Comparison of ENCODE assay signal across 8 cellular contexts in genomic region chr22:24521791-24522245, GRCh38. TPM values are rescaled to one million over a fixed set of nuclear protein-coding genes. Genes with fewer than 3 reads are reported as not detected.
DNase-seq lines count a peak whose midpoint lies in the region; ATAC-seq, FAIRE-seq and TF ChIP-seq lines count a peak whose summit lies in the region.

No MANE protein-coding gene starts in this region.

- H3K9me3 ChIP-seq in ovary, result no peaks in the 10 kb centered on the region

- TF ChIP-seq EP300 in ovary (IDR thresholded peaks at IDR 0.05), result no peak

- H3K27me3 ChIP-seq in foreskin keratinocyte (peaks cover 15% of the 10 kb centered on the region), ovary (no peaks in the 10 kb centered on the region)

- no peaks in the 10 kb centered on the region for H3K36me3 ChIP-seq in ovary

- intact Hi-C loops in ovary (cut with DNase I), result loop anchor here in 2 of 4 donors (2.0 to 10.0 kb wide), 3 partner anchors 57 to 335 kb away; no protein-coding TSS in a partner anchor

- peak; percentile 81 for TF ChIP-seq CTCF in D721Med (IDR thresholded peaks at IDR 0.05; ENCODE audit: insufficient read depth, missing control alignments)
- TF ChIP-seq CTCF in foreskin keratinocyte (conservative IDR thresholded peaks at IDR 0.05), result peak; percentile 95
- peak; percentile 66 for TF ChIP-seq CTCF in retinal pigment epithelial cell (conservative IDR thresholded peaks at IDR 0.05; ENCODE audit: low read depth, low read length)
- TF ChIP-seq CTCF in ovary (IDR thresholded peaks at IDR 0.05), result no peak

- 24 to 36% (median 29%) methylated on average over 8 of the region's 8 CpGs for WGBS in ovary, 3 donors

- FAIRE-seq in D721Med (lab: Jason Lieb, UNC), result no peak

- DNase-seq in D721Med (ENCODE audit: insufficient read length, low spot score) (peak; percentile 76), HPDE6-E6E7 (ENCODE audit: extremely low spot score) (peak; percentile 93), NCI-H748 (lab: John Stamatoyannopoulos, UW; ENCODE audit: unreplicated experiment) (peak; percentile 92), foreskin keratinocyte (peak; percentile 57 to 84), retinal pigment epithelial cell (ENCODE audit: low read depth) (peak; percentile 45), ovary (no peak)
- DNase-seq in activated CD8-positive, alpha-beta memory T cell treated with anti-CD3 and anti-CD28 coated beads, Interleukin-2, amount 50 U/mL, for 4 hours, result peak; percentile 24

- peak; percentile 94 for ATAC-seq in foreskin keratinocyte
- ATAC-seq in GM18870 (IDR thresholded peaks at IDR 0.05; ENCODE audit: unreplicated experiment), result no peak

- no peak overlapping the region for H3K4me3 ChIP-seq in retinal pigment epithelial cell (ENCODE audit: low read length)
- H3K4me3 ChIP-seq in ovary, result no peak overlapping the region

- H3K4me1 ChIP-seq in foreskin keratinocyte (peaks cover 5% of the 10 kb centered on the region), ovary (ENCODE audit: insufficient read depth) (peaks cover 1% of the 10 kb centered on the region)

- no peak for TF ChIP-seq POLR2A in ovary (IDR thresholded peaks at IDR 0.05)

- H3K27ac ChIP-seq in foreskin keratinocyte, result no peak overlapping the region
- no peak overlapping the region for H3K27ac ChIP-seq in ovary

RNA-seq across cellular contexts. Expression of gene UPB1, which starts 26.7 kb away (rescaled TPM):
- not detected in 2 replicates for total RNA-seq in foreskin keratinocyte
- polyA plus RNA-seq in foreskin keratinocyte, result not detected in 2 replicates
- total RNA-seq in ovary, result 1 to 10 TPM in 1 of 7 donors, under 1 TPM in 4, not detected in 2; 0.25 to 1.2 (median 0.33) TPM
- under 1 TPM; 0.15 to 0.69 TPM for polyA plus RNA-seq in ovary

RNA-seq across cellular contexts. Expression of gene GUCD1, which starts 33.1 kb away (rescaled TPM):
- total RNA-seq in foreskin keratinocyte (73.6 and 74.9 TPM in 2 replicates), ovary (10 to 100 TPM; 30.3 to 85.4 (median 59.4) TPM)
- polyA plus RNA-seq in foreskin keratinocyte (56.1 and 58.1 TPM in 2 replicates), ovary (10 to 100 TPM; 53.5 to 55.4 TPM)

RNA-seq across cellular contexts. Expression of gene SNRPD3, which starts 34.0 kb away (rescaled TPM):
- total RNA-seq in foreskin keratinocyte, result 176 and 223 TPM in 2 replicates
- polyA plus RNA-seq in foreskin keratinocyte, result 239 and 282 TPM in 2 replicates
- total RNA-seq in ovary, result 100 to 1,000 TPM in 2 of 7 donors, 10 to 100 TPM in 5; 62.9 to 150 (median 78.5) TPM
- polyA plus RNA-seq in ovary, result 100 to 1,000 TPM in 1 of 2 donors, 10 to 100 TPM in 1; 98.2 to 154 TPM

Comparison
In these comparisons a context has a peak if more than half of its experiments do, and no peak if none do; other contexts are left out.
1. DNase-seq: peak in D721Med (single experiment), HPDE6-E6E7 (single experiment), NCI-H748 (single experiment), activated CD8-positive, alpha-beta memory T cell treated with anti-CD3 and anti-CD28 coated beads, Interleukin-2, amount 50 U/mL, for 4 hours (single experiment), foreskin keratinocyte (2 of 2) and retinal pigment epithelial cell (single experiment); none in ovary (0 of 5).
2. CTCF ChIP-seq: peak in D721Med (single experiment), foreskin keratinocyte (single experiment) and retinal pigment epithelial cell (single experiment); none in ovary (0 of 3).